16 cellular contexts compared by ENCODE assay signal in genomic region chr3:50117120-50117519, GRCh38. TPM values are rescaled to one million over a fixed set of nuclear protein-coding genes. Genes with fewer than 3 reads are reported as not detected.
DNase-seq lines count a peak whose midpoint lies in the region; ATAC-seq, FAIRE-seq and TF ChIP-seq lines count a peak whose summit lies in the region.
"Had no signal": no experiment of that assay in that cellular context is flagged by ENCODE, and none has a peak within 500 bp of the region (broad histone marks: within the 10 kb centered on the region; RNA-seq: fewer than 3 reads in every experiment).

No MANE protein-coding gene starts in this region.

- H3K9ac ChIP-seq in kidney (ENCODE audit: low read length in 2 of 2) = no peak overlapping the region

- FAIRE-seq in GM12892 (lab: Jason Lieb, UNC) = no peak
- no peak for FAIRE-seq in kidney (lab: Jason Lieb, UNC)
- FAIRE-seq: A549, GM12891, GM19239 had no signal

- TF ChIP-seq CTCF in HEK293 (tag by site-specific recombination; IDR thresholded peaks at IDR 0.05) (no peak), kidney (IDR thresholded peaks at IDR 0.05; ENCODE audit: borderline replicate concordance, extremely low read depth, insufficient read depth) (no peak)

- POLR2A ChIA-PET in HEK293 (lab: Yijun Ruan, JAX) = no interaction called here

- intact Hi-C loops in kidney (cut with DNase I) = no loop called here

- peaks cover 23 to 96% of the 10 kb centered on the region in 2 experiments; a peak in 2 of 3 replicates for H3K36me3 ChIP-seq in HEK293 (ENCODE audit: control insufficient read depth in 2 of 2, insufficient read depth in 1 of 2, low read length in 2 of 2)
- H3K36me3 ChIP-seq in kidney (ENCODE audit: control insufficient read depth in 1 of 2, insufficient read depth in 2 of 2, low read length in 2 of 2) = peaks cover 67 to 88% of the 10 kb centered on the region in 2 donors

- H3K27ac ChIP-seq in HEK293 (ENCODE audit: extremely low read depth, low read depth, low read length) = no peak overlapping the region
- peak overlapping the region; percentile 11 for H3K27ac ChIP-seq in caudate nucleus (ENCODE audit: low read depth, low read length)
- H3K27ac ChIP-seq in kidney (ENCODE audit: low read depth in 2 of 2, low read length in 2 of 2) = no peak overlapping the region
- H3K27ac ChIP-seq: A549, C4-2B had no signal

- TF ChIP-seq POLR2A in GM12892 (IDR thresholded peaks at IDR 0.05; ENCODE audit: low read depth, low read length) = peak; percentile 12; the same call in 1 of the 2 replicates

- no peaks in the 10 kb centered on the region for H3K4me1 ChIP-seq in HEK293 (ENCODE audit: control insufficient read depth, insufficient read depth, low read length)
- H3K4me1 ChIP-seq in kidney (ENCODE audit: control insufficient read depth in 1 of 2, insufficient read depth in 1 of 2, low read depth in 1 of 2, low read length in 2 of 2) = peaks cover 0 to 2% of the 10 kb centered on the region in 2 donors
- H3K4me1 ChIP-seq: A549, BE2C had no signal

- CTCF ChIA-PET in HEK293 (lab: Yijun Ruan, JAX) = interaction anchor here (0.9 to 1.2 kb wide), 2 partner anchors 72 to 75 kb away, joined by 4 read pairs; no protein-coding TSS in a partner anchor

- H3K4me3 ChIP-seq in HEK293 (ENCODE audit: low read depth, low read length) (no peak overlapping the region), kidney (ENCODE audit: low read length in 2 of 2) (no peak overlapping the region)
- H3K4me3 ChIP-seq: A549 had no signal

- DNase-seq in GM12892 (ENCODE audit: insufficient read length) = no peak
- no peak for DNase-seq in caudate nucleus (lab: John Stamatoyannopoulos, UW)
- peak; percentile 23 for DNase-seq in kidney
- no peak for DNase-seq in activated naive CD4-positive, alpha-beta T cell (lab: John Stamatoyannopoulos, UW)
- DNase-seq: BE2C; CD4-positive, alpha-beta memory T cell; DMS79; HCEC 1CT had no signal

- ATAC-seq in GM18519 (IDR thresholded peaks at IDR 0.05; ENCODE audit: low FRiP score, unreplicated experiment) (no peak), HG03432 (IDR thresholded peaks at IDR 0.05; ENCODE audit: unreplicated experiment) (no peak)
- ATAC-seq: A549 had no signal

- H3K9me3 ChIP-seq in HEK293 (ENCODE audit: control insufficient read depth, insufficient read depth, low read depth, low read length) (no peaks in the 10 kb centered on the region), kidney (ENCODE audit: control insufficient read depth in 1 of 2, low read length in 2 of 2) (no peaks in the 10 kb centered on the region)
- H3K9me3 ChIP-seq: A549, BE2C had no signal

TF ChIP-seq in HEK293, 187 proteins besides CTCF, POLR2A, EP300 and RAD21:
- TF ChIP-seq ZNF449 (tag by site-specific recombination; IDR thresholded peaks at IDR 0.05) (no peak), ZNF548 (tag by site-specific recombination; IDR thresholded peaks at IDR 0.05) (no peak), MYNN (tag by site-specific recombination; IDR thresholded peaks at IDR 0.05; ENCODE audit: borderline replicate concordance) (no peak), ZNF16 (tag by site-specific recombination; IDR thresholded peaks at IDR 0.05; ENCODE audit: low read depth) (no peak), ZNF600 (tag by site-specific recombination; IDR thresholded peaks at IDR 0.05) (0 out of 2 replicates have a peak, but pooled peaks have one; percentile 65)

RNA-seq across cellular contexts. Expression of gene RBM5, which starts 28.4 kb away (rescaled TPM):
- polyA plus RNA-seq in GM12892 (2012; ENCODE audit: missing spikeins) = 81.3 TPM
- 149 TPM for total RNA-seq in kidney
- polyA plus RNA-seq in kidney (ENCODE audit: insufficient read depth, low read depth, low replicate concordance) = 51.0 TPM

RNA-seq across cellular contexts. Expression of gene SEMA3F, which starts 38.0 kb away (rescaled TPM):
- polyA plus RNA-seq in GM12892 (2012; ENCODE audit: missing spikeins) = 0.42 TPM
- total RNA-seq in kidney = 39.9 TPM
- 36.7 TPM for polyA plus RNA-seq in kidney (ENCODE audit: insufficient read depth, low read depth, low replicate concordance)
- total RNA-seq: CD4-positive, alpha-beta memory T cell had no signal
- polyA plus RNA-seq: CD4-positive, alpha-beta memory T cell; IgD-negative memory B cell had no signal
